Comparison of ENCODE assay signal across 17 cellular contexts in the genomic region with DNA sequence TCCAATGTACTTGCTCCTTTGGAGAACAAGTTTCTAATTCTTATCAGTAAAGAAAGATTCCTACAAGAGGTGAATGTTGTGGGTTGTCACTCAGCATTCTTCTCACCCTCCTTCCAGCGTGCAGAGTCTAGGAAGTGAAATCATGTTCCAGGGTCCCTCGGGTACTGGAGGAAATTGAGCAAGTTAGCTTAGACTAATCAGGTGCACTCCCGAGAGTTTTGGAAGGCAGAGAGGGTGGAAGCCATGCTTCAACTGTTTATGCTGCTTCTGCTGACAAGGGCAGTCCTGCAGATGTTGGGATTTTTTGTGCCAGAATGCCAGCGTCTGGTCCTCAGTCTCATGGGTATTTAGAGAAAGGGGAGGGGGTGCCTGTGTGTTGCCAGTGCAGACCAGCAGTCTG.
"Had no signal": no experiment of that assay in that cellular context is flagged by ENCODE, and none has a peak within 500 bp of the region (broad histone marks: within the 10 kb centered on the region; RNA-seq: fewer than 3 reads in every experiment).

No MANE protein-coding gene starts in this region.

- H3K36me3 ChIP-seq: gastrocnemius medialis, left lung, neural progenitor cell, stomach, upper lobe of left lung had no signal

- H3K27ac ChIP-seq: dorsolateral prefrontal cortex, gastrocnemius medialis, left lung, neural progenitor cell, stomach, testis, upper lobe of left lung had no signal

- H3K27ac Mint-ChIP-seq: endodermal cell; naive B cell; neural progenitor cell; T-helper 2 cell treated with Interferon-gamma antibody and Interleukin-4, amounts not matched to agents 5 μg/mL and 100 μg/mL, for 36 hours had no signal

- H3K4me1 ChIP-seq: neural progenitor cell had no signal

- ATAC-seq: gastrocnemius medialis, left lung had no signal

- H3K9me3 ChIP-seq: gastrocnemius medialis, left lung, stomach, testis, upper lobe of left lung had no signal

- H3K36me3 Mint-ChIP-seq: naive B cell, neural progenitor cell had no signal

- H3K4me3 ChIP-seq: dorsolateral prefrontal cortex, gastrocnemius medialis, left lung, neural progenitor cell, stomach, testis, upper lobe of left lung had no signal

- DNase-seq: activated CD4-positive, alpha-beta T cell treated with anti-CD3 and anti-CD28 coated beads for 1 hour; activated CD4-positive, alpha-beta T cell treated with anti-CD3 and anti-CD28 coated beads, Interleukin-2, amount 50 U/mL, for 4 hours; activated naive CD4-positive, alpha-beta T cell; activated T-cell treated with anti-CD3 and anti-CD28 coated beads for 4 hours; anterior cingulate cortex; dorsolateral prefrontal cortex; endodermal cell; gastrocnemius medialis; kidney; left lung; naive B cell; stimulated activated CD4-positive, alpha-beta T cell treated with anti-CD3 and anti-CD28 coated beads, Interleukin-1b, Interleukin-23, amount 100 ng/mL, for 48 hours; stomach; testis; upper lobe of left lung had no signal

- H3K27me3 ChIP-seq: gastrocnemius medialis, testis, upper lobe of left lung had no signal

- H3K9me3 Mint-ChIP-seq: endodermal cell; naive B cell; T-helper 2 cell treated with Interferon-gamma antibody and Interleukin-4, amounts not matched to agents 5 μg/mL and 100 μg/mL, for 36 hours had no signal
